1 cellular context compared by ENCODE assay signal in genomic region chr10:62805139-62806092, GRCh38.
TF ChIP-seq lines count a peak whose summit lies in the region.

No MANE protein-coding gene starts in this region.

TF ChIP-seq in K562, 482 proteins besides CTCF, POLR2A, EP300 and RAD21 (continued from another document):
- TF ChIP-seq ZBTB5 (IDR thresholded peaks at IDR 0.05): no peak
- TF ChIP-seq ZBTB43 (CRISPR knock-in tag; IDR thresholded peaks at IDR 0.05): no peak
- TF ChIP-seq RERE (CRISPR knock-in tag; IDR thresholded peaks at IDR 0.05; ENCODE audit: borderline replicate concordance): no peak
- TF ChIP-seq NFATC3 (IDR thresholded peaks at IDR 0.05): no peak
- no peak for TF ChIP-seq TRIM24 (IDR thresholded peaks at IDR 0.05)
- 0 out of 2 replicates have a peak, but pooled peaks have one; percentile 51 for TF ChIP-seq PRMT5 (CRISPR knock-in tag; IDR thresholded peaks at IDR 0.05)
- TF ChIP-seq U2AF2 (optimal IDR thresholded peaks at IDR 0.05; ENCODE audit: low read depth, low read length): no peak
- no peak for TF ChIP-seq ATF6 (CRISPR knock-in tag; IDR thresholded peaks at IDR 0.05)
